10 cellular contexts compared by ENCODE assay signal in the genomic region with DNA sequence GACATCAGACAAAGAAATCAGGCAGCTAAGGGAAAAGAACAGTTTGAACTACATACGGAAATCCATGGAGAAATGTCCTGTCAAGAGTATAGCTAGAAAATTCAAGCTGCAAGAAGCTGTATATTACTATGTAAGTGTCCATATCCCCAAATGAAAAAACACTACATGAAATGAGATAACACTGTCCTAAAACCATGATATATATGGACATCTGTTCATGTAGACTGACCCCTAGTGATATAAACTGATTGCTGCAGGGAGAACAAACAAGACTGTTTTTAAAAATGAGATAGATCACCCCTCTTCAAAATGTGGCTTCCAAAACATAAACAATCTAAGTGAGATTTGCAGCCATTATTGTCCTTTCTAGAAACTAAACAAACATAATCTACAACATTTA.
A peak's percentile ranks its signal among the peaks of the same experiment; 100 is the strongest.
DNase-seq lines count a peak whose midpoint lies in the region; ATAC-seq, FAIRE-seq and TF ChIP-seq lines count a peak whose summit lies in the region.
"Had no signal": no experiment of that assay in that cellular context is flagged by ENCODE, and none has a peak within 500 bp of the region (broad histone marks: within the 10 kb centered on the region; RNA-seq: fewer than 3 reads in every experiment).

No MANE protein-coding gene starts in this region.

- peak; percentile 40 to 63 for TF ChIP-seq RAD21 in liver (IDR thresholded peaks at IDR 0.05)

- no peaks in the 10 kb centered on the region for H3K4me1 ChIP-seq in liver (ENCODE audit: control insufficient read depth in 4 of 4, insufficient read depth in 4 of 4, low read length in 3 of 4)

- H3K9ac ChIP-seq in liver (ENCODE audit: low read depth in 1 of 2, low read length in 2 of 2) = no peak overlapping the region

- H3K36me3 ChIP-seq in liver (ENCODE audit: control insufficient read depth in 4 of 4, insufficient read depth in 3 of 4, low read depth in 1 of 4, low read length in 3 of 4) = no peaks in the 10 kb centered on the region
- H3K36me3 ChIP-seq: neutrophil had no signal

- peak; percentile 64 for FAIRE-seq in TTC549 (lab: Jason Lieb, UNC)

- no peaks in the 10 kb centered on the region for H3K9me3 ChIP-seq in liver (ENCODE audit: control insufficient read depth in 4 of 4, low read length in 3 of 4)
- H3K9me3 ChIP-seq: neutrophil had no signal

- peak; percentile 22 for DNase-seq in D341Med (ENCODE audit: low spot score)
- DNase-seq in HT-29 (ENCODE audit: low spot score) = peak; percentile 15
- DNase-seq in G401 (ENCODE audit: low spot score) = no peak
- no peak for DNase-seq in NCI-H510A treated with DMSO at 0.1 percent for 48 hours (lab: John Stamatoyannopoulos, UW)
- DNase-seq: GOT3 had no signal

- no peak overlapping the region for H3K27ac ChIP-seq in liver (ENCODE audit: low read depth in 1 of 2, low read length in 2 of 2)
- H3K27ac ChIP-seq: neutrophil had no signal

- WGBS in liver = 64% methylated on average over 1 of the region's 1 CpG

- no peaks in the 10 kb centered on the region for H3K27me3 ChIP-seq in liver (ENCODE audit: control insufficient read depth in 4 of 4, insufficient read depth in 4 of 4, low read length in 3 of 4)
- H3K27me3 ChIP-seq: neutrophil had no signal

- TF ChIP-seq CTCF in liver (IDR thresholded peaks at IDR 0.05; ENCODE audit: low read depth, low read length, missing input control) = peak; percentile 26

- in situ Hi-C loops in G401 (cut with HindIII; ENCODE audit: low sequenced_read_pairs) = no loop called here

- no peak for ATAC-seq in GM18861 (IDR thresholded peaks at IDR 0.05; ENCODE audit: unreplicated experiment)
- ATAC-seq in GM18511 (IDR thresholded peaks at IDR 0.05; ENCODE audit: unreplicated experiment) = no peak

- H3K4me3 ChIP-seq in liver (ENCODE audit: low read depth in 1 of 3, low read length in 3 of 3) = no peak overlapping the region

TF ChIP-seq in liver, 16 proteins besides CTCF, POLR2A, EP300 and RAD21:
- TF ChIP-seq SP1 (IDR thresholded peaks at IDR 0.05) (no peak), JUND (IDR thresholded peaks at IDR 0.05) (no peak), EGR1 (IDR thresholded peaks at IDR 0.05; ENCODE audit: low read depth in 2 of 2) (no peak)
- TF ChIP-seq, protein P1, sequence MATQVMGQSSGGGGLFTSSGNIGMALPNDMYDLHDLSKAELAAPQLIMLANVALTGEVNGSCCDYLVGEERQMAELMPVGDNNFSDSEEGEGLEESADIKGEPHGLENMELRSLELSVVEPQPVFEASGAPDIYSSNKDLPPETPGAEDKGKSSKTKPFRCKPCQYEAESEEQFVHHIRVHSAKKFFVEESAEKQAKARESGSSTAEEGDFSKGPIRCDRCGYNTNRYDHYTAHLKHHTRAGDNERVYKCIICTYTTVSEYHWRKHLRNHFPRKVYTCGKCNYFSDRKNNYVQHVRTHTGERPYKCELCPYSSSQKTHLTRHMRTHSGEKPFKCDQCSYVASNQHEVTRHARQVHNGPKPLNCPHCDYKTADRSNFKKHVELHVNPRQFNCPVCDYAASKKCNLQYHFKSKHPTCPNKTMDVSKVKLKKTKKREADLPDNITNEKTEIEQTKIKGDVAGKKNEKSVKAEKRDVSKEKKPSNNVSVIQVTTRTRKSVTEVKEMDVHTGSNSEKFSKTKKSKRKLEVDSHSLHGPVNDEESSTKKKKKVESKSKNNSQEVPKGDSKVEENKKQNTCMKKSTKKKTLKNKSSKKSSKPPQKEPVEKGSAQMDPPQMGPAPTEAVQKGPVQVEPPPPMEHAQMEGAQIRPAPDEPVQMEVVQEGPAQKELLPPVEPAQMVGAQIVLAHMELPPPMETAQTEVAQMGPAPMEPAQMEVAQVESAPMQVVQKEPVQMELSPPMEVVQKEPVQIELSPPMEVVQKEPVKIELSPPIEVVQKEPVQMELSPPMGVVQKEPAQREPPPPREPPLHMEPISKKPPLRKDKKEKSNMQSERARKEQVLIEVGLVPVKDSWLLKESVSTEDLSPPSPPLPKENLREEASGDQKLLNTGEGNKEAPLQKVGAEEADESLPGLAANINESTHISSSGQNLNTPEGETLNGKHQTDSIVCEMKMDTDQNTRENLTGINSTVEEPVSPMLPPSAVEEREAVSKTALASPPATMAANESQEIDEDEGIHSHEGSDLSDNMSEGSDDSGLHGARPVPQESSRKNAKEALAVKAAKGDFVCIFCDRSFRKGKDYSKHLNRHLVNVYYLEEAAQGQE (IDR thresholded peaks at IDR 0.05) = no peak

Comparison
In these comparisons a context has a peak if more than half of its experiments do, and no peak if none do; other contexts are left out.
1. DNase-seq: peak in D341Med (single experiment) and HT-29 (single experiment); none in G401 (single experiment) and NCI-H510A treated with DMSO at 0.1 percent for 48 hours (single experiment).